ENCODE assay signal across 10 cellular contexts in genomic region chr6:163943647-163944395, GRCh38.
DNase-seq lines count a peak whose midpoint lies in the region; FAIRE-seq and TF ChIP-seq lines count a peak whose summit lies in the region.
"Had no signal": no experiment of that assay in that cellular context is flagged by ENCODE, and none has a peak within 500 bp of the region (broad histone marks: within the 10 kb centered on the region; RNA-seq: fewer than 3 reads in every experiment).

No MANE protein-coding gene starts in this region.

- H3K4me1 ChIP-seq in ascending aorta, result no peaks in the 10 kb centered on the region

- FAIRE-seq in urothelium cell line (lab: Jason Lieb, UNC), result no peak

- H3K9me3 ChIP-seq in MG63 (no peaks in the 10 kb centered on the region), ascending aorta (no peaks in the 10 kb centered on the region)

- peak overlapping the region in 58 of 59 donors; percentile 1 to 93 (median 79) for H3K27ac ChIP-seq in dorsolateral prefrontal cortex
- H3K27ac ChIP-seq in ascending aorta, result no peak overlapping the region

- intact Hi-C loops in dorsolateral prefrontal cortex (cut with DNase I) (loop anchor here in 1 of 2 donors (10.0 kb wide), 1 partner anchor 359 kb away; no protein-coding TSS in a partner anchor), ascending aorta (cut with DNase I) (no loop called here)

- H3K27me3 ChIP-seq in MG63 (no peaks in the 10 kb centered on the region), dorsolateral prefrontal cortex (no peaks in the 10 kb centered on the region), ascending aorta (no peaks in the 10 kb centered on the region)

- peak; percentile 63 for DNase-seq in MG63
- DNase-seq in dorsolateral prefrontal cortex, result peak; percentile 27 to 79 (median 73)
- DNase-seq in iPS-NIHi11 (ENCODE audit: low spot score), result peak; percentile 65
- DNase-seq in skeletal muscle cell (ENCODE audit: low read depth), result no peak
- no peak for DNase-seq in islet precursor cell
- no peak for DNase-seq in urothelium cell line (ENCODE audit: low spot score)
- DNase-seq in ascending aorta (ENCODE audit: low spot score in 2 of 2), result no peak
- DNase-seq in activated CD4-positive, alpha-beta T cell treated with anti-CD3 and anti-CD28 coated beads, Interleukin-2, amount 50 U/mL, for 48 hours, result no peak
- DNase-seq: cortex of kidney, MV-4-11 had no signal

- TF ChIP-seq CTCF in dorsolateral prefrontal cortex (IDR thresholded peaks at IDR 0.05 in 54 of 56, conservative IDR thresholded peaks at IDR 0.05 in 2 of 56; ENCODE audit: low read depth in 1 of 56, partially characterized antibody in 56 of 56) (no peak), ascending aorta (IDR thresholded peaks at IDR 0.05) (no peak)

- H3K36me3 ChIP-seq in MG63 (no peaks in the 10 kb centered on the region), ascending aorta (no peaks in the 10 kb centered on the region)

- no peak overlapping the region for H3K4me3 ChIP-seq in MG63
- peak overlapping the region; percentile 1 to 66 (median 47) for H3K4me3 ChIP-seq in dorsolateral prefrontal cortex
- peak overlapping the region; percentile 4 for H3K4me3 ChIP-seq in skeletal muscle cell (ENCODE audit: low read depth, low read length)
- H3K4me3 ChIP-seq in ascending aorta, result no peak overlapping the region

Comparison
In these comparisons a context has a peak if more than half of its experiments do, and no peak if none do; other contexts are left out.
1. DNase-seq: peak in MG63 (single experiment), dorsolateral prefrontal cortex (10 of 10) and iPS-NIHi11 (single experiment); none in skeletal muscle cell (single experiment), islet precursor cell (single experiment), urothelium cell line (single experiment), ascending aorta (0 of 2) and activated CD4-positive, alpha-beta T cell treated with anti-CD3 and anti-CD28 coated beads, Interleukin-2, amount 50 U/mL, for 48 hours (0 of 2).
2. H3K4me3 ChIP-seq: peak in dorsolateral prefrontal cortex (59 of 59) and skeletal muscle cell (single experiment); none in MG63 (single experiment) and ascending aorta (0 of 2).
3. H3K27ac ChIP-seq: peak in dorsolateral prefrontal cortex (58 of 59); none in ascending aorta (0 of 2).